25 cellular contexts compared by ENCODE assay signal in the genomic region with DNA sequence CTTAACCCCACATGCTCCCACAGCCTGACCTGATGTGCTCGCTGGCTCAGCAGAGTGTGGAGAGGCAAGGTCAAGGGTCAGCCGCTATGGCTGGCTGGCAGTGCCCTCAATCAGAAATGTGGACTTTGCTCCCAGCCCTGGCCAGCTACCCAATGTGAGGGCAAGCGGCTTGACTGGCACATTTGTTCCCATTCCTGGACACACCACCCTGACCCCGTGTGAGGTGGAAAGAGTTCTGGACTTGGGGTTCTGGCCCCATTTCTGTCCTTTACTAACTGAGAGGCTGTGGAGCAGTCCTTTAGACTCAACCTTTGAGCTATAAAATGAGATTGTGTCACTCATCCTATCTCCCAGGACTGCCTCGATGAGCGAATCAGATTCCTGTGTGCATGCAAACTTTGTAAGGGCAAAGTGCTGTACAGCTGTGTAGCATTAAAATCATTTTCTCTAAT. TPM values are rescaled to one million over a fixed set of nuclear protein-coding genes. Genes with fewer than 3 reads are reported as not detected.
DNase-seq lines count a peak whose midpoint lies in the region; ATAC-seq, FAIRE-seq and TF ChIP-seq lines count a peak whose summit lies in the region.
"Had no signal": no experiment of that assay in that cellular context is flagged by ENCODE, and none has a peak within 500 bp of the region (broad histone marks: within the 10 kb centered on the region; RNA-seq: fewer than 3 reads in every experiment).

No MANE protein-coding gene starts in this region.

- H3K9me2 ChIP-seq in hepatocyte (replicated peaks; ENCODE audit: insufficient read depth) = no peaks in the 10 kb centered on the region

- intact Hi-C loops in mucosa of descending colon (cut with DNase I, micrococcal nuclease) = no loop called here
- intact Hi-C loops in activated T-helper 1 cell treated with anti-CD3 and anti-CD28 coated beads, Interleukin-12 subunit alpha, Interleukin-12 subunit beta, Interleukin-2, Interleukin-4 antibody, amounts not matched to agents 30 ng/mL and 10 ng/mL and 1 ng/mL, durations not matched to agents 14 hours and 24 hours and 36 hours (cut with micrococcal nuclease) = no loop called here
- intact Hi-C loops in activated CD4-positive, alpha-beta memory T cell treated with anti-CD3 and anti-CD28 coated beads for 36 hours (cut with micrococcal nuclease) = no loop called here

- H3K9me3 ChIP-seq in astrocyte (ENCODE audit: insufficient read depth, low read depth, low read length) (no peaks in the 10 kb centered on the region), hepatocyte (ENCODE audit: low read depth) (no peaks in the 10 kb centered on the region), mucosa of descending colon (no peaks in the 10 kb centered on the region), small intestine (ENCODE audit: control insufficient read depth, low read depth) (no peaks in the 10 kb centered on the region)

- ATAC-seq in mucosa of descending colon = peak; percentile 46
- ATAC-seq in HG03159 (IDR thresholded peaks at IDR 0.05; ENCODE audit: unreplicated experiment) = no peak
- ATAC-seq: GM23338 had no signal

- H3K27me3 Mint-ChIP-seq in astrocyte (ENCODE audit: low read depth, unreplicated experiment) = peaks cover 3% of the 10 kb centered on the region
- peaks cover 22% of the 10 kb centered on the region for H3K27me3 Mint-ChIP-seq in activated T-helper 1 cell treated with anti-CD3 and anti-CD28 coated beads, Interleukin-12 subunit alpha, Interleukin-12 subunit beta, Interleukin-2, Interleukin-4 antibody, amounts not matched to agents 30 ng/mL and 10 ng/mL and 1 ng/mL, durations not matched to agents 14 hours and 24 hours and 36 hours (ENCODE audit: insufficient read depth)
- H3K27me3 Mint-ChIP-seq in activated CD4-positive, alpha-beta memory T cell treated with anti-CD3 and anti-CD28 coated beads for 36 hours = peaks cover 12% of the 10 kb centered on the region

- H3K4me1 ChIP-seq in astrocyte (ENCODE audit: insufficient read depth, low read length) (peaks cover 6% of the 10 kb centered on the region), hepatocyte (ENCODE audit: insufficient read depth) (no peaks in the 10 kb centered on the region), mucosa of descending colon (ENCODE audit: low read depth) (no peaks in the 10 kb centered on the region), small intestine (ENCODE audit: control insufficient read depth in 2 of 2, insufficient read depth in 1 of 2, low read depth in 1 of 2, low read length in 1 of 2) (peaks cover 0 to 16% of the 10 kb centered on the region in 2 donors)

- H3K4me3 ChIP-seq in astrocyte (ENCODE audit: insufficient read depth, low read depth, low read length) (no peak overlapping the region), hepatocyte (no peak overlapping the region), mucosa of descending colon (no peak overlapping the region), small intestine (ENCODE audit: low read depth in 1 of 2, low read length in 2 of 2) (no peak overlapping the region)
- H3K4me3 ChIP-seq: BLaER1, GM23338 had no signal

- H3K36me3 ChIP-seq in astrocyte (ENCODE audit: insufficient read depth, low read length) (no peaks in the 10 kb centered on the region), hepatocyte (replicated peaks; ENCODE audit: insufficient read depth, low read depth) (no peaks in the 10 kb centered on the region), mucosa of descending colon (ENCODE audit: low read depth) (no peaks in the 10 kb centered on the region), small intestine (ENCODE audit: control insufficient read depth in 2 of 2, insufficient read depth in 2 of 2, low read length in 2 of 2) (peaks cover 2 to 3% of the 10 kb centered on the region in 2 donors)
- H3K36me3 ChIP-seq: BLaER1 had no signal

- H4K20me1 ChIP-seq in astrocyte (ENCODE audit: insufficient read depth, low read length) (no peaks in the 10 kb centered on the region), hepatocyte (ENCODE audit: insufficient read depth, poor library complexity, severe bottlenecking) (no peaks in the 10 kb centered on the region)
- H4K20me1 ChIP-seq: BLaER1 had no signal

- H3K27ac Mint-ChIP-seq in astrocyte (ENCODE audit: unreplicated experiment) = peak overlapping the region; percentile 66
- H3K27ac Mint-ChIP-seq in activated T-helper 1 cell treated with anti-CD3 and anti-CD28 coated beads, Interleukin-12 subunit alpha, Interleukin-12 subunit beta, Interleukin-2, Interleukin-4 antibody, amounts not matched to agents 30 ng/mL and 10 ng/mL and 1 ng/mL, durations not matched to agents 14 hours and 24 hours and 36 hours = no peak overlapping the region
- H3K27ac Mint-ChIP-seq in activated CD4-positive, alpha-beta memory T cell treated with anti-CD3 and anti-CD28 coated beads for 36 hours = no peak overlapping the region
- H3K27ac Mint-ChIP-seq: CD4-positive, alpha-beta T cell; GM23338 had no signal

- DNase-seq in astrocyte (ENCODE audit: low read depth) = no peak
- peak; percentile 26 for DNase-seq in hepatocyte (ENCODE audit: low spot score)
- DNase-seq in mucosa of descending colon = no peak
- peak; percentile 92 for DNase-seq in small intestine
- no peak for DNase-seq in activated T-helper 1 cell treated with anti-CD3 and anti-CD28 coated beads, Interleukin-12 subunit alpha, Interleukin-12 subunit beta, Interleukin-2, Interleukin-4 antibody, amounts not matched to agents 30 ng/mL and 10 ng/mL and 1 ng/mL, durations not matched to agents 14 hours and 24 hours and 36 hours (ENCODE audit: low spot score)
- DNase-seq in activated CD4-positive, alpha-beta memory T cell treated with anti-CD3 and anti-CD28 coated beads for 36 hours = no peak
- DNase-seq: CD4-positive, alpha-beta T cell; COR-L47; DND-41; HCEC 1CT; IMR-90; NCI-H1105; NCI-H2081 treated with DMSO at 0.1 percent for 48 hours; NCI-H446; NCI-H526; OCI-M1; Right ventricle myocardium superior had no signal

- H3K4me3 Mint-ChIP-seq in astrocyte (ENCODE audit: unreplicated experiment) = no peak overlapping the region
- H3K4me3 Mint-ChIP-seq in activated T-helper 1 cell treated with anti-CD3 and anti-CD28 coated beads, Interleukin-12 subunit alpha, Interleukin-12 subunit beta, Interleukin-2, Interleukin-4 antibody, amounts not matched to agents 30 ng/mL and 10 ng/mL and 1 ng/mL, durations not matched to agents 14 hours and 24 hours and 36 hours = no peak overlapping the region
- H3K4me3 Mint-ChIP-seq in activated CD4-positive, alpha-beta memory T cell treated with anti-CD3 and anti-CD28 coated beads for 36 hours = no peak overlapping the region
- H3K4me3 Mint-ChIP-seq: CD4-positive, alpha-beta T cell; GM23338 had no signal

- H3K27ac ChIP-seq in astrocyte (ENCODE audit: low read depth, low read length) (no peak overlapping the region), hepatocyte (no peak overlapping the region), small intestine (ENCODE audit: low read depth in 1 of 2, low read length in 1 of 2) (peak overlapping the region in 1 of 2 donors; percentile 88)
- H3K27ac ChIP-seq: BLaER1, KMS-11 had no signal

- no peak overlapping the region for H3K4me2 ChIP-seq in astrocyte (ENCODE audit: low read length)
- no peak overlapping the region for H3K4me2 ChIP-seq in hepatocyte
- H3K4me2 ChIP-seq: GM23338, KMS-11 had no signal

- peaks cover 11% of the 10 kb centered on the region for H3K36me3 Mint-ChIP-seq in astrocyte (ENCODE audit: low read depth, unreplicated experiment)
- H3K36me3 Mint-ChIP-seq in activated T-helper 1 cell treated with anti-CD3 and anti-CD28 coated beads, Interleukin-12 subunit alpha, Interleukin-12 subunit beta, Interleukin-2, Interleukin-4 antibody, amounts not matched to agents 30 ng/mL and 10 ng/mL and 1 ng/mL, durations not matched to agents 14 hours and 24 hours and 36 hours (ENCODE audit: low read depth) = no peaks in the 10 kb centered on the region
- no peaks in the 10 kb centered on the region for H3K36me3 Mint-ChIP-seq in activated CD4-positive, alpha-beta memory T cell treated with anti-CD3 and anti-CD28 coated beads for 36 hours

- H3K79me2 ChIP-seq in astrocyte (ENCODE audit: insufficient read depth, low read length) (no peaks in the 10 kb centered on the region), hepatocyte (no peaks in the 10 kb centered on the region)

- WGBS in hepatocyte (ENCODE audit: low lambda C conversion rate, missing lambda C conversion rate) = 83% methylated on average over 6 of the region's 6 CpGs
- WGBS in small intestine, 3 donors = 16 to 68% (median 42%) methylated on average over 6 of the region's 6 CpGs

- no peak overlapping the region for H2AFZ ChIP-seq in astrocyte (ENCODE audit: low read depth, low read length)
- no peak overlapping the region for H2AFZ ChIP-seq in hepatocyte
- H2AFZ ChIP-seq: GM23338 had no signal

- POLR2A ChIA-PET in activated CD4-positive, alpha-beta memory T cell treated with anti-CD3 and anti-CD28 coated beads for 36 hours (lab: Charles Lee) = no interaction called here

- no peak overlapping the region for H3K9ac ChIP-seq in astrocyte (ENCODE audit: low read length)
- H3K9ac ChIP-seq: BLaER1, KMS-11 had no signal

- TF ChIP-seq CTCF in astrocyte (IDR thresholded peaks at IDR 0.05; ENCODE audit: insufficient read depth, low read depth, low read length) = no peak
- TF ChIP-seq CTCF in hepatocyte (IDR thresholded peaks at IDR 0.05; ENCODE audit: poor library complexity) = no peak
- no peak for TF ChIP-seq CTCF in mucosa of descending colon (IDR thresholded peaks at IDR 0.05)

- no peaks in the 10 kb centered on the region for H3K9me3 Mint-ChIP-seq in astrocyte (ENCODE audit: unreplicated experiment)
- H3K9me3 Mint-ChIP-seq in activated T-helper 1 cell treated with anti-CD3 and anti-CD28 coated beads, Interleukin-12 subunit alpha, Interleukin-12 subunit beta, Interleukin-2, Interleukin-4 antibody, amounts not matched to agents 30 ng/mL and 10 ng/mL and 1 ng/mL, durations not matched to agents 14 hours and 24 hours and 36 hours = no peaks in the 10 kb centered on the region
- H3K9me3 Mint-ChIP-seq in activated CD4-positive, alpha-beta memory T cell treated with anti-CD3 and anti-CD28 coated beads for 36 hours = peaks cover 6% of the 10 kb centered on the region
- H3K9me3 Mint-ChIP-seq: GM23338 had no signal

- FAIRE-seq in astrocyte (lab: Jason Lieb, UNC) (no peak), small intestine (lab: Jason Lieb, UNC) (no peak)
- FAIRE-seq: GM12891, HTR-8/SVneo had no signal

- CTCF ChIA-PET in activated CD4-positive, alpha-beta memory T cell treated with anti-CD3 and anti-CD28 coated beads for 36 hours (lab: Charles Lee) = interaction anchor here (0.8 kb wide), 1 partner anchor 118 kb away, joined by 3 read pairs; no protein-coding TSS in a partner anchor

- H3K4me1 Mint-ChIP-seq in astrocyte (ENCODE audit: low read depth, unreplicated experiment) = peaks cover 18% of the 10 kb centered on the region
- peaks cover 10% of the 10 kb centered on the region for H3K4me1 Mint-ChIP-seq in activated T-helper 1 cell treated with anti-CD3 and anti-CD28 coated beads, Interleukin-12 subunit alpha, Interleukin-12 subunit beta, Interleukin-2, Interleukin-4 antibody, amounts not matched to agents 30 ng/mL and 10 ng/mL and 1 ng/mL, durations not matched to agents 14 hours and 24 hours and 36 hours (ENCODE audit: low read depth)
- peaks cover 9% of the 10 kb centered on the region for H3K4me1 Mint-ChIP-seq in activated CD4-positive, alpha-beta memory T cell treated with anti-CD3 and anti-CD28 coated beads for 36 hours (ENCODE audit: low read depth)

- H3K27me3 ChIP-seq in astrocyte (ENCODE audit: insufficient read depth, low read length) (no peaks in the 10 kb centered on the region), hepatocyte (no peaks in the 10 kb centered on the region), small intestine (ENCODE audit: control insufficient read depth in 2 of 2, insufficient read depth in 2 of 2, low read length in 2 of 2) (no peaks in the 10 kb centered on the region)
- H3K27me3 ChIP-seq: BLaER1 had no signal

RNA-seq across cellular contexts. Expression of gene THNSL2, which starts 9.1 kb away (rescaled TPM):
- total RNA-seq in astrocyte (14.5 and 16.4 TPM in 2 replicates), hepatocyte (4.8 and 7.1 TPM in 2 replicates), mucosa of descending colon (10 to 100 TPM; 16.8 to 33.3 (median 16.8) TPM)
- polyA plus RNA-seq in hepatocyte (3.7 and 7.1 TPM in 2 replicates), small intestine (10 to 100 TPM; 17.2 to 40.5 (median 25.7) TPM)
- total RNA-seq in activated T-helper 1 cell treated with anti-CD3 and anti-CD28 coated beads, Interleukin-12 subunit alpha, Interleukin-12 subunit beta, Interleukin-2, Interleukin-4 antibody, amounts not matched to agents 30 ng/mL and 10 ng/mL and 1 ng/mL, durations not matched to agents 14 hours and 24 hours and 36 hours = 0.17 and 0.70 TPM in 2 replicates
- total RNA-seq in activated CD4-positive, alpha-beta memory T cell treated with anti-CD3 and anti-CD28 coated beads for 36 hours = under 1 TPM; 0.41 to 0.48 TPM
- total RNA-seq: IMR-90 had no signal
- polyA plus RNA-seq: IMR-90 had no signal

RNA-seq across cellular contexts. Expression of gene FABP1, which starts 51.4 kb away (rescaled TPM):
- total RNA-seq in astrocyte (not detected in 2 replicates), hepatocyte (165 and 244 TPM in 2 replicates), mucosa of descending colon (1,000 to 10,000 TPM in 2 of 3 donors, 100 to 1,000 TPM in 1; 768 to 5,199 (median 1,319) TPM)
- polyA plus RNA-seq in hepatocyte (763 and 780 TPM in 2 replicates), small intestine (over 10,000 TPM in 2 of 3 donors, 1,000 to 10,000 TPM in 1; 3,082 to 23,034 (median 10,168) TPM)
- total RNA-seq in activated T-helper 1 cell treated with anti-CD3 and anti-CD28 coated beads, Interleukin-12 subunit alpha, Interleukin-12 subunit beta, Interleukin-2, Interleukin-4 antibody, amounts not matched to agents 30 ng/mL and 10 ng/mL and 1 ng/mL, durations not matched to agents 14 hours and 24 hours and 36 hours = not detected in 2 replicates
- not detected for total RNA-seq in activated CD4-positive, alpha-beta memory T cell treated with anti-CD3 and anti-CD28 coated beads for 36 hours
- total RNA-seq: CD4-positive, alpha-beta T cell; GM23338; IMR-90; Right ventricle myocardium superior; RPMI7951; SK-MEL-5 had no signal
- polyA plus RNA-seq: GM23338, IMR-90 had no signal

Comparison
In these comparisons a context has a peak if more than half of its experiments do, and no peak if none do; other contexts are left out.
1. DNase-seq: peak in hepatocyte (single experiment) and small intestine (single experiment); none in astrocyte (single experiment), mucosa of descending colon (0 of 3), activated T-helper 1 cell treated with anti-CD3 and anti-CD28 coated beads, Interleukin-12 subunit alpha, Interleukin-12 subunit beta, Interleukin-2, Interleukin-4 antibody, amounts not matched to agents 30 ng/mL and 10 ng/mL and 1 ng/mL, durations not matched to agents 14 hours and 24 hours and 36 hours (single experiment) and activated CD4-positive, alpha-beta memory T cell treated with anti-CD3 and anti-CD28 coated beads for 36 hours (single experiment).
2. RNA of gene FABP1, which starts 51.4 kb away (total RNA-seq): 768 to 5,199 TPM in mucosa of descending colon and 165 to 244 TPM in hepatocyte; not detected in astrocyte, not detected in activated T-helper 1 cell treated with anti-CD3 and anti-CD28 coated beads, Interleukin-12 subunit alpha, Interleukin-12 subunit beta, Interleukin-2, Interleukin-4 antibody, amounts not matched to agents 30 ng/mL and 10 ng/mL and 1 ng/mL, durations not matched to agents 14 hours and 24 hours and 36 hours and not detected in activated CD4-positive, alpha-beta memory T cell treated with anti-CD3 and anti-CD28 coated beads for 36 hours; every median in the first group is over 100 times any median in the second.